ENCODE assay signal across 1 cellular context in the genomic region with DNA sequence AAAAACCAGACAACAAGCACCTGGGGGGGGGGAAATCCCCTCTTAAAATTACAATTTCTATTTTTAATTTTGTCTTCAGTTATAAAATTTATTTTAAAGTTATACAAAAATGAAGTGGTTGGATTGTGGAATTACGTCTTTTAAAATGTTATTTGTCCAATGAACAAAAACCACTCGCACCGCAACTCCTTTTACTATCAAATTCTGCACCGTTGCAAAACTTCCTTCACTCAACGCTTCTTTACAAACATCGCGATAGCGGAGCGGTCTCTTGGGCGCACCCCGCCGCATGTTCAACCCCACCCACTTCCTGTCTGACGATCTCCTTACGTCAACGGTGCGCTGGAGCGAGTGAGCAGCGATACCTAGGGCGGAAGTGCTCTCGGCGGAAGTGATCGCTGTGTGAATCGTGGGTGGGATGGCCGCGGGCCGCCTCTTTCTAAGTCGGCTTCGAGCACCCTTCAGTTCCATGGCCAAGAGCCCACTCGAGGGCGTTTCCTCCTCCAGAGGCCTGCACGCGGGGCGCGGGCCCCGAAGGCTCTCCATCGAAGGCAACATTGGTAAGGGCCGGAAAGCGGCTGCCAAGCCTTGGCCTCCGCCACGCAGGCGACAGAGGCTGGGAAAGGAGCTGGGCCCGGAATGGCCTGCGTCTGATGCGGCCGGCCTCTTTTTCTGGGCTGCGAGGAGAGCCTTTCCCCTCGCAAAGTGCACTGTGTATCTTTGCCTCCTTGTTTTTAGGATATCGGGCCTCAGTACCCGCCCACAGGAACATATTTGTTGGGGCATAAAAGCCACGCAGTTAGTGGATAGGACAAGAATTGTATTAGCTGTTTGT.
TF ChIP-seq lines count a peak whose summit lies in the region.

A gene (plus strand): TSS at position 388 of the 835 bp plus-strand sequence. CDS start 31 bp downstream, at position 419.

TF ChIP-seq in A549, 52 proteins besides CTCF, POLR2A, EP300 and RAD21 (continued from another document):
- TF ChIP-seq, protein P1, sequence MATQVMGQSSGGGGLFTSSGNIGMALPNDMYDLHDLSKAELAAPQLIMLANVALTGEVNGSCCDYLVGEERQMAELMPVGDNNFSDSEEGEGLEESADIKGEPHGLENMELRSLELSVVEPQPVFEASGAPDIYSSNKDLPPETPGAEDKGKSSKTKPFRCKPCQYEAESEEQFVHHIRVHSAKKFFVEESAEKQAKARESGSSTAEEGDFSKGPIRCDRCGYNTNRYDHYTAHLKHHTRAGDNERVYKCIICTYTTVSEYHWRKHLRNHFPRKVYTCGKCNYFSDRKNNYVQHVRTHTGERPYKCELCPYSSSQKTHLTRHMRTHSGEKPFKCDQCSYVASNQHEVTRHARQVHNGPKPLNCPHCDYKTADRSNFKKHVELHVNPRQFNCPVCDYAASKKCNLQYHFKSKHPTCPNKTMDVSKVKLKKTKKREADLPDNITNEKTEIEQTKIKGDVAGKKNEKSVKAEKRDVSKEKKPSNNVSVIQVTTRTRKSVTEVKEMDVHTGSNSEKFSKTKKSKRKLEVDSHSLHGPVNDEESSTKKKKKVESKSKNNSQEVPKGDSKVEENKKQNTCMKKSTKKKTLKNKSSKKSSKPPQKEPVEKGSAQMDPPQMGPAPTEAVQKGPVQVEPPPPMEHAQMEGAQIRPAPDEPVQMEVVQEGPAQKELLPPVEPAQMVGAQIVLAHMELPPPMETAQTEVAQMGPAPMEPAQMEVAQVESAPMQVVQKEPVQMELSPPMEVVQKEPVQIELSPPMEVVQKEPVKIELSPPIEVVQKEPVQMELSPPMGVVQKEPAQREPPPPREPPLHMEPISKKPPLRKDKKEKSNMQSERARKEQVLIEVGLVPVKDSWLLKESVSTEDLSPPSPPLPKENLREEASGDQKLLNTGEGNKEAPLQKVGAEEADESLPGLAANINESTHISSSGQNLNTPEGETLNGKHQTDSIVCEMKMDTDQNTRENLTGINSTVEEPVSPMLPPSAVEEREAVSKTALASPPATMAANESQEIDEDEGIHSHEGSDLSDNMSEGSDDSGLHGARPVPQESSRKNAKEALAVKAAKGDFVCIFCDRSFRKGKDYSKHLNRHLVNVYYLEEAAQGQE (IDR thresholded peaks at IDR 0.05): peak; percentile 94
- TF ChIP-seq MYC (IDR thresholded peaks at IDR 0.05; ENCODE audit: borderline replicate concordance, low read length): no peak; the same call in none of the 2 replicates
- TF ChIP-seq NR3C1 (IDR thresholded peaks at IDR 0.05): no peak
- peak; percentile 100 for TF ChIP-seq PHF8 (IDR thresholded peaks at IDR 0.05; ENCODE audit: borderline replicate concordance, low read depth)
- TF ChIP-seq JUN (IDR thresholded peaks at IDR 0.05): peak; percentile 95 to 96
- TF ChIP-seq NFE2L2 (conservative IDR thresholded peaks at IDR 0.05; ENCODE audit: low read length): no peak
- no peak for TF ChIP-seq ZNF302 (CRISPR knock-in tag; IDR thresholded peaks at IDR 0.05)
- TF ChIP-seq TFCP2L1 (CRISPR knock-in tag; IDR thresholded peaks at IDR 0.05): peak; percentile 68; the same call in 1 of the 2 replicates
- TF ChIP-seq CHD4 (IDR thresholded peaks at IDR 0.05; ENCODE audit: borderline replicate concordance): no peak
- TF ChIP-seq CHD2 (IDR thresholded peaks at IDR 0.05; ENCODE audit: low read length, partially characterized antibody): peak; percentile 95
- TF ChIP-seq, protein P2, sequence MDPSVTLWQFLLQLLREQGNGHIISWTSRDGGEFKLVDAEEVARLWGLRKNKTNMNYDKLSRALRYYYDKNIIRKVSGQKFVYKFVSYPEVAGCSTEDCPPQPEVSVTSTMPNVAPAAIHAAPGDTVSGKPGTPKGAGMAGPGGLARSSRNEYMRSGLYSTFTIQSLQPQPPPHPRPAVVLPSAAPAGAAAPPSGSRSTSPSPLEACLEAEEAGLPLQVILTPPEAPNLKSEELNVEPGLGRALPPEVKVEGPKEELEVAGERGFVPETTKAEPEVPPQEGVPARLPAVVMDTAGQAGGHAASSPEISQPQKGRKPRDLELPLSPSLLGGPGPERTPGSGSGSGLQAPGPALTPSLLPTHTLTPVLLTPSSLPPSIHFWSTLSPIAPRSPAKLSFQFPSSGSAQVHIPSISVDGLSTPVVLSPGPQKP (IDR thresholded peaks at IDR 0.05; ENCODE audit: low read depth, low read length): peak; percentile 48; the same call in 1 of the 2 replicates
- no peak for TF ChIP-seq RCOR1 (IDR thresholded peaks at IDR 0.05; ENCODE audit: low read depth, low read length)
- no peak for TF ChIP-seq TP53 (CRISPR knock-in tag; IDR thresholded peaks at IDR 0.05)
- no peak for TF ChIP-seq RARB (CRISPR knock-in tag; IDR thresholded peaks at IDR 0.05)
- TF ChIP-seq NPAS2 (CRISPR knock-in tag; IDR thresholded peaks at IDR 0.05; ENCODE audit: borderline replicate concordance): no peak
- TF ChIP-seq, protein P3, sequence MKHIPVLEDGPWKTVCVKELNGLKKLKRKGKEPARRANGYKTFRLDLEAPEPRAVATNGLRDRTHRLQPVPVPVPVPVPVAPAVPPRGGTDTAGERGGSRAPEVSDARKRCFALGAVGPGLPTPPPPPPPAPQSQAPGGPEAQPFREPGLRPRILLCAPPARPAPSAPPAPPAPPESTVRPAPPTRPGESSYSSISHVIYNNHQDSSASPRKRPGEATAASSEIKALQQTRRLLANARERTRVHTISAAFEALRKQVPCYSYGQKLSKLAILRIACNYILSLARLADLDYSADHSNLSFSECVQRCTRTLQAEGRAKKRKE (CRISPR knock-in tag; IDR thresholded peaks at IDR 0.05; ENCODE audit: low read depth): no peak; the same call in 1 of the 2 replicates
- TF ChIP-seq SMC3 (IDR thresholded peaks at IDR 0.05): no peak
- no peak for TF ChIP-seq EHMT2 (IDR thresholded peaks at IDR 0.05; ENCODE audit: low read depth)
- TF ChIP-seq, protein P4, sequence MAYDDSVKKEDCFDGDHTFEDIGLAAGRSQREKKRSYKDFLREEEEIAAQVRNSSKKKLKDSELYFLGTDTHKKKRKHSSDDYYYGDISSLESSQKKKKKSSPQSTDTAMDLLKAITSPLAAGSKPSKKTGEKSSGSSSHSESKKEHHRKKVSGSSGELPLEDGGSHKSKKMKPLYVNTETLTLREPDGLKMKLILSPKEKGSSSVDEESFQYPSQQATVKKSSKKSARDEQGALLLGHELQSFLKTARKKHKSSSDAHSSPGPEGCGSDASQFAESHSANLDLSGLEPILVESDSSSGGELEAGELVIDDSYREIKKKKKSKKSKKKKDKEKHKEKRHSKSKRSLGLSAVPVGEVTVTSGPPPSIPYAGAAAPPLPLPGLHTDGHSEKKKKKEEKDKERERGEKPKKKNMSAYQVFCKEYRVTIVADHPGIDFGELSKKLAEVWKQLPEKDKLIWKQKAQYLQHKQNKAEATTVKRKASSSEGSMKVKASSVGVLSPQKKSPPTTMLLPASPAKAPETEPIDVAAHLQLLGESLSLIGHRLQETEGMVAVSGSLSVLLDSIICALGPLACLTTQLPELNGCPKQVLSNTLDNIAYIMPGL (CRISPR knock-in tag; IDR thresholded peaks at IDR 0.05; ENCODE audit: borderline replicate concordance): peak; percentile 89; the same call in 1 of the 2 replicates
- peak; percentile 64 to 86; a peak in 3 of 4 replicates for TF ChIP-seq CEBPB (IDR thresholded peaks at IDR 0.05)
- TF ChIP-seq, protein P5, sequence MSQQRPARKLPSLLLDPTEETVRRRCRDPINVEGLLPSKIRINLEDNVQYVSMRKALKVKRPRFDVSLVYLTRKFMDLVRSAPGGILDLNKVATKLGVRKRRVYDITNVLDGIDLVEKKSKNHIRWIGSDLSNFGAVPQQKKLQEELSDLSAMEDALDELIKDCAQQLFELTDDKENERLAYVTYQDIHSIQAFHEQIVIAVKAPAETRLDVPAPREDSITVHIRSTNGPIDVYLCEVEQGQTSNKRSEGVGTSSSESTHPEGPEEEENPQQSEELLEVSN (IDR thresholded peaks at IDR 0.05; ENCODE audit: borderline replicate concordance, low read depth): peak; percentile 76
- peak; percentile 24; the same call in 1 of the 2 replicates for TF ChIP-seq RFX5 (IDR thresholded peaks at IDR 0.05)
- no peak for TF ChIP-seq ZSCAN20 (CRISPR knock-in tag; IDR thresholded peaks at IDR 0.05)
- no peak for TF ChIP-seq BHLHE40 (IDR thresholded peaks at IDR 0.05; ENCODE audit: low read depth, low read length)
